Comparison of ENCODE assay signal across 4 cellular contexts in the genomic region with DNA sequence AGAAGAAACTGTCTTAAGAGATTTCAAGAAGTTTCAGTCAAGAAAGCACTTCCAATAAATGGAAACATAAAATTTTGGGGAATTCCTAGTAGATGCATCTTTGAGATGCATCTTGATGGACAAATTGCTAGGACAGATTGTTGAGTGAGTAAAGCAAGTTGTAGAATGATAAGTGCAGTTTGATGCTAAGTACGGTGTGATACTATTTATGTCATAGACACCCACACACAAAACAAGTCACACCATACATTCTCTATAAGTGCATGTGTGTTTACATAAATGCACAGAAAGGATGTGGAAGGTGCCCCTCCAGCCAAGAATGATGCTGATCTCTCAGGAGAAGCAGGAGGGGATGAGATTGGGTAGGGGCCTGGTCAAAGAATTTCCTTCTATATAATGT.
"Had no signal": no experiment of that assay in that cellular context is flagged by ENCODE, and none has a peak within 500 bp of the region (broad histone marks: within the 10 kb centered on the region; RNA-seq: fewer than 3 reads in every experiment).

No MANE protein-coding gene starts in this region.

- ATAC-seq: GM23338 had no signal

- DNase-seq: H9, HCEC 1CT, IMR-90 had no signal

- H3K4me3 Mint-ChIP-seq: GM23338, H9 had no signal

- H3K4me1 Mint-ChIP-seq: GM23338, H9 had no signal

- H3K27ac Mint-ChIP-seq: GM23338, H9 had no signal
